11 cellular contexts compared by ENCODE assay signal in the genomic region with DNA sequence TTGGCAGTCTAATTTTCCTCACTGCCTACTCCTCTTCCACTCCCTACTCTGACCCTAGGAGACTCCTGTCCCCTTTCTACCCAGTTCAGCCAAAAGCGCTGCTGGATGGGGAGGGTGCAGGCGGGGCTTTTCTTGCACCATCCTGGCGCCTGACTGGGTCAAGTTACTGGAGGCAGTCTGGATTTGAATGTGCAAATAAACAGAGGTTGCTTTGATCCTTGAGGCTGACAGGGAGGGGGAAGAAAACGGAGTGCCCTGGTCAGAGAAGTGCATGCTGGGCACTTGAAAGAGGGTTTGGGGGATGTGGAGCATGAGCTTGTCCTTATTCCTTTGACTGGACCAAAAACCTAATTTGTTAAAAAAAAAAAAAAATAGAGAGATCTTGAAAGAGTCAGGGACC.
DNase-seq lines count a peak whose midpoint lies in the region; ATAC-seq and TF ChIP-seq lines count a peak whose summit lies in the region.
"Had no signal": no experiment of that assay in that cellular context is flagged by ENCODE, and none has a peak within 500 bp of the region (broad histone marks: within the 10 kb centered on the region; RNA-seq: fewer than 3 reads in every experiment).

No MANE protein-coding gene starts in this region.

- TF ChIP-seq CTCF in Caco-2 (IDR thresholded peaks at IDR 0.05; ENCODE audit: insufficient read depth in 1 of 2, low read depth in 1 of 2, low read length in 1 of 2, severe bottlenecking in 1 of 2, unreplicated experiment in 1 of 2) (no peak), MM.1S (IDR thresholded peaks at IDR 0.05; ENCODE audit: low read length) (no peak), transverse colon (IDR thresholded peaks at IDR 0.05) (no peak)

- no peak overlapping the region for H2AFZ ChIP-seq in MM.1S (ENCODE audit: low read length)

- H3K9ac ChIP-seq in MM.1S (ENCODE audit: low read length), result no peak overlapping the region

- H3K9me3 Mint-ChIP-seq in Caco-2 (ENCODE audit: unreplicated experiment), result peaks cover 3% of the 10 kb centered on the region

- no peaks in the 10 kb centered on the region for H3F3A ChIP-seq in MM.1S (ENCODE audit: insufficient read depth, low read length)

- ATAC-seq in left lobe of liver (peak; percentile 40), HG02571 (IDR thresholded peaks at IDR 0.05; ENCODE audit: unreplicated experiment) (no peak)

- no peaks in the 10 kb centered on the region for H3K36me3 Mint-ChIP-seq in Caco-2 (ENCODE audit: insufficient read depth, unreplicated experiment)

- intact Hi-C loops in Caco-2 (cut with micrococcal nuclease; ENCODE audit: unreplicated experiment) (no loop called here), transverse colon (cut with DNase I; ENCODE audit: low total_unique reads) (no loop called here)

- H3K27me3 ChIP-seq in Caco-2 (replicated peaks; ENCODE audit: control insufficient read depth, insufficient read depth, low read length), result no peaks in the 10 kb centered on the region; the same call in 1 of the 2 replicates
- no peaks in the 10 kb centered on the region for H3K27me3 ChIP-seq in MM.1S (replicated peaks; ENCODE audit: insufficient read depth, low read length)
- H3K27me3 ChIP-seq in transverse colon, result no peaks in the 10 kb centered on the region
- H3K27me3 ChIP-seq in effector memory CD4-positive, alpha-beta T cell (replicated peaks; ENCODE audit: control insufficient read depth, insufficient read depth, low read length, poor library complexity, severe bottlenecking), result no peaks in the 10 kb centered on the region
- H3K27me3 ChIP-seq: ascending aorta had no signal

- POLR2A ChIA-PET in Caco-2 (lab: Charles Lee), result no interaction called here

- no peaks in the 10 kb centered on the region for H3K36me3 ChIP-seq in Caco-2 (ENCODE audit: control insufficient read depth, insufficient read depth, low read length)
- H3K36me3 ChIP-seq in MM.1S (replicated peaks; ENCODE audit: insufficient read depth, low read length), result no peaks in the 10 kb centered on the region
- no peaks in the 10 kb centered on the region for H3K36me3 ChIP-seq in transverse colon
- H3K36me3 ChIP-seq in effector memory CD4-positive, alpha-beta T cell (ENCODE audit: control insufficient read depth, insufficient read depth, low read length), result no peaks in the 10 kb centered on the region
- H3K36me3 ChIP-seq: ascending aorta had no signal

- H3K4me1 ChIP-seq in Caco-2 (no peaks in the 10 kb centered on the region), MM.1S (ENCODE audit: low read length) (peaks cover 3% of the 10 kb centered on the region), transverse colon (peaks cover 0 to 4% (median 0%) of the 10 kb centered on the region in 4 donors)
- H3K4me1 ChIP-seq in effector memory CD4-positive, alpha-beta T cell (ENCODE audit: control insufficient read depth, insufficient read depth, low read length, poor library complexity, severe bottlenecking), result no peaks in the 10 kb centered on the region
- H3K4me1 ChIP-seq: ascending aorta, psoas muscle had no signal

- H3K4me2 ChIP-seq in MM.1S (ENCODE audit: low read depth, low read length), result no peak overlapping the region

- H4K20me1 ChIP-seq in MM.1S (ENCODE audit: insufficient read depth, low read length), result no peaks in the 10 kb centered on the region

- H3K9me2 ChIP-seq in MM.1S (replicated peaks; ENCODE audit: insufficient read depth, low read length), result no peaks in the 10 kb centered on the region

- peaks cover 15% of the 10 kb centered on the region for H3K4me1 Mint-ChIP-seq in Caco-2 (ENCODE audit: low read depth, unreplicated experiment)

- H3K27ac ChIP-seq in MM.1S (ENCODE audit: low read length) (no peak overlapping the region), transverse colon (no peak overlapping the region)
- H3K27ac ChIP-seq in effector memory CD4-positive, alpha-beta T cell (ENCODE audit: insufficient read depth, low read length, poor library complexity, severe bottlenecking), result no peak overlapping the region
- H3K27ac ChIP-seq: ascending aorta, psoas muscle had no signal

- H3K9me3 ChIP-seq in Caco-2 (no peaks in the 10 kb centered on the region; the same call in 1 of the 2 replicates), MM.1S (replicated peaks; ENCODE audit: insufficient read depth, low read length) (no peaks in the 10 kb centered on the region), transverse colon (no peaks in the 10 kb centered on the region)
- no peaks in the 10 kb centered on the region for H3K9me3 ChIP-seq in effector memory CD4-positive, alpha-beta T cell (ENCODE audit: control insufficient read depth, low read length)
- H3K9me3 ChIP-seq: psoas muscle had no signal

- no peaks in the 10 kb centered on the region for H3K79me2 ChIP-seq in MM.1S (ENCODE audit: low read length)

- BruUV-seq in Caco-2 (replicated peaks; lab: Mats Ljungman, UMichigan), result no TSS peak

- H3K4me3 ChIP-seq in Caco-2 (ENCODE audit: low read depth, low read length), result no peak overlapping the region
- no peak overlapping the region for H3K4me3 ChIP-seq in MM.1S (ENCODE audit: low read length)
- H3K4me3 ChIP-seq in transverse colon, result no peak overlapping the region
- no peak overlapping the region for H3K4me3 ChIP-seq in effector memory CD4-positive, alpha-beta T cell (ENCODE audit: insufficient read depth, low read depth, low read length, poor library complexity, severe bottlenecking)
- H3K4me3 ChIP-seq: ascending aorta, psoas muscle had no signal

- peak overlapping the region; percentile 58 for H3K27ac Mint-ChIP-seq in Caco-2 (ENCODE audit: unreplicated experiment)
- H3K27ac Mint-ChIP-seq: activated CD4-positive, alpha-beta memory T cell treated with anti-CD3 and anti-CD28 coated beads, Interleukin-2, amount 10 ng/mL, durations not matched to agents 7 days and 5 days had no signal

- TF ChIP-seq POLR2A in transverse colon (IDR thresholded peaks at IDR 0.05), result no peak

- no peak for TF ChIP-seq EP300 in transverse colon (IDR thresholded peaks at IDR 0.05; ENCODE audit: low read depth)

- peak in 1 of 2 experiments; percentile 24 for DNase-seq in Caco-2
- peak; percentile 13 for DNase-seq in HuH-7.5 (ENCODE audit: low spot score)
- peak; percentile 50 for DNase-seq in astrocyte of the hippocampus (ENCODE audit: low read depth, low spot score)
- peak; percentile 33 for DNase-seq in left lobe of liver (ENCODE audit: low spot score)
- no peak for DNase-seq in MM.1S
- DNase-seq in transverse colon, result no peak
- no peak for DNase-seq in effector memory CD4-positive, alpha-beta T cell
- DNase-seq: activated CD4-positive, alpha-beta memory T cell treated with anti-CD3 and anti-CD28 coated beads, Interleukin-2, amount 10 ng/mL, durations not matched to agents 7 days and 5 days had no signal

- 37% methylated on average over 4 of the region's 4 CpGs; no CpG with 5 or more reads in 1 of the 2 donors for WGBS in transverse colon (ENCODE audit: low coverage in 1 of 2), 2 donors

- no peak overlapping the region for H3K4me3 Mint-ChIP-seq in Caco-2 (ENCODE audit: unreplicated experiment)
- H3K4me3 Mint-ChIP-seq: activated CD4-positive, alpha-beta memory T cell treated with anti-CD3 and anti-CD28 coated beads, Interleukin-2, amount 10 ng/mL, durations not matched to agents 7 days and 5 days had no signal

- CTCF ChIA-PET in Caco-2 (lab: Charles Lee), result no interaction called here

- H3K27me3 Mint-ChIP-seq in Caco-2 (ENCODE audit: insufficient read depth, unreplicated experiment), result no peaks in the 10 kb centered on the region

- in situ Hi-C loops in transverse colon (cut with MboI; ENCODE audit: low pct_ligation_motif_present in 1 of 4, low pct_unique_long_range_greater_than_20kb in 1 of 4, low sequenced_read_pairs in 3 of 4), result no loop called here

Comparison
In these comparisons a context has a peak if more than half of its experiments do, and no peak if none do; other contexts are left out.
1. DNase-seq: peak in HuH-7.5 (single experiment), astrocyte of the hippocampus (single experiment) and left lobe of liver (single experiment); none in MM.1S (single experiment), transverse colon (single experiment) and effector memory CD4-positive, alpha-beta T cell (0 of 3).